ENCODE assay signal across 2 cellular contexts in the genomic region with DNA sequence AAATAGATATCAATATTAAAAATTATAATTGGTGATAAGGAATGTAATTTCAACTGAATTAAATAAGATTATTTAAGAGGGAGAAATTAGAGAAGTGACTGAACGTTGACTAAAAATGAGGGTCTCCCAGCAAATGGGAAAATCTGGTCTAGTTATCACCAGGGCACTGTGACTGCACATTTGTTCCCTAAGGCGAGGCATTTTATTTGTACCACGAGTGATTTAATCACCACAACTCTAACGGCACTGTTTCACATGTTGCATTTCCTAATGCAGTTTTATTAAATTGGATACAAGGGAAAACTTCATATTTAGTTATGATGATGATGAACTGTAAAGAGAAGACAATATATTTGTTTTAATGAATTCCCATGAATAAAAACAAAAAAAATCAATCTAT.
TF ChIP-seq lines count a peak whose summit lies in the region.

No MANE protein-coding gene starts in this region.

TF ChIP-seq in SK-N-SH, 30 proteins besides CTCF, POLR2A, EP300 and RAD21 (continued from another document):
- TF ChIP-seq ZBTB33 (IDR thresholded peaks at IDR 0.05; ENCODE audit: borderline replicate concordance, low read depth) (no peak), RXRA (IDR thresholded peaks at IDR 0.05; ENCODE audit: borderline replicate concordance, low read depth) (no peak), RCOR1 (IDR thresholded peaks at IDR 0.05; ENCODE audit: low read length) (peak; percentile 66; the same call in 1 of the 2 replicates)
- TF ChIP-seq, protein P1, sequence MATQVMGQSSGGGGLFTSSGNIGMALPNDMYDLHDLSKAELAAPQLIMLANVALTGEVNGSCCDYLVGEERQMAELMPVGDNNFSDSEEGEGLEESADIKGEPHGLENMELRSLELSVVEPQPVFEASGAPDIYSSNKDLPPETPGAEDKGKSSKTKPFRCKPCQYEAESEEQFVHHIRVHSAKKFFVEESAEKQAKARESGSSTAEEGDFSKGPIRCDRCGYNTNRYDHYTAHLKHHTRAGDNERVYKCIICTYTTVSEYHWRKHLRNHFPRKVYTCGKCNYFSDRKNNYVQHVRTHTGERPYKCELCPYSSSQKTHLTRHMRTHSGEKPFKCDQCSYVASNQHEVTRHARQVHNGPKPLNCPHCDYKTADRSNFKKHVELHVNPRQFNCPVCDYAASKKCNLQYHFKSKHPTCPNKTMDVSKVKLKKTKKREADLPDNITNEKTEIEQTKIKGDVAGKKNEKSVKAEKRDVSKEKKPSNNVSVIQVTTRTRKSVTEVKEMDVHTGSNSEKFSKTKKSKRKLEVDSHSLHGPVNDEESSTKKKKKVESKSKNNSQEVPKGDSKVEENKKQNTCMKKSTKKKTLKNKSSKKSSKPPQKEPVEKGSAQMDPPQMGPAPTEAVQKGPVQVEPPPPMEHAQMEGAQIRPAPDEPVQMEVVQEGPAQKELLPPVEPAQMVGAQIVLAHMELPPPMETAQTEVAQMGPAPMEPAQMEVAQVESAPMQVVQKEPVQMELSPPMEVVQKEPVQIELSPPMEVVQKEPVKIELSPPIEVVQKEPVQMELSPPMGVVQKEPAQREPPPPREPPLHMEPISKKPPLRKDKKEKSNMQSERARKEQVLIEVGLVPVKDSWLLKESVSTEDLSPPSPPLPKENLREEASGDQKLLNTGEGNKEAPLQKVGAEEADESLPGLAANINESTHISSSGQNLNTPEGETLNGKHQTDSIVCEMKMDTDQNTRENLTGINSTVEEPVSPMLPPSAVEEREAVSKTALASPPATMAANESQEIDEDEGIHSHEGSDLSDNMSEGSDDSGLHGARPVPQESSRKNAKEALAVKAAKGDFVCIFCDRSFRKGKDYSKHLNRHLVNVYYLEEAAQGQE (IDR thresholded peaks at IDR 0.05; ENCODE audit: low read depth, low read length) = no peak
- TF ChIP-seq, protein P2, sequence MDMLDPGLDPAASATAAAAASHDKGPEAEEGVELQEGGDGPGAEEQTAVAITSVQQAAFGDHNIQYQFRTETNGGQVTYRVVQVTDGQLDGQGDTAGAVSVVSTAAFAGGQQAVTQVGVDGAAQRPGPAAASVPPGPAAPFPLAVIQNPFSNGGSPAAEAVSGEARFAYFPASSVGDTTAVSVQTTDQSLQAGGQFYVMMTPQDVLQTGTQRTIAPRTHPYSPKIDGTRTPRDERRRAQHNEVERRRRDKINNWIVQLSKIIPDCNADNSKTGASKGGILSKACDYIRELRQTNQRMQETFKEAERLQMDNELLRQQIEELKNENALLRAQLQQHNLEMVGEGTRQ (IDR thresholded peaks at IDR 0.05; ENCODE audit: borderline replicate concordance, low read depth, low read length) = no peak

TF ChIP-seq in SK-N-SH treated with all-trans-retinoic acid at 6 μM for 48 hours, 23 proteins besides CTCF, POLR2A, EP300 and RAD21 (continued from another document):
- TF ChIP-seq, protein P3, sequence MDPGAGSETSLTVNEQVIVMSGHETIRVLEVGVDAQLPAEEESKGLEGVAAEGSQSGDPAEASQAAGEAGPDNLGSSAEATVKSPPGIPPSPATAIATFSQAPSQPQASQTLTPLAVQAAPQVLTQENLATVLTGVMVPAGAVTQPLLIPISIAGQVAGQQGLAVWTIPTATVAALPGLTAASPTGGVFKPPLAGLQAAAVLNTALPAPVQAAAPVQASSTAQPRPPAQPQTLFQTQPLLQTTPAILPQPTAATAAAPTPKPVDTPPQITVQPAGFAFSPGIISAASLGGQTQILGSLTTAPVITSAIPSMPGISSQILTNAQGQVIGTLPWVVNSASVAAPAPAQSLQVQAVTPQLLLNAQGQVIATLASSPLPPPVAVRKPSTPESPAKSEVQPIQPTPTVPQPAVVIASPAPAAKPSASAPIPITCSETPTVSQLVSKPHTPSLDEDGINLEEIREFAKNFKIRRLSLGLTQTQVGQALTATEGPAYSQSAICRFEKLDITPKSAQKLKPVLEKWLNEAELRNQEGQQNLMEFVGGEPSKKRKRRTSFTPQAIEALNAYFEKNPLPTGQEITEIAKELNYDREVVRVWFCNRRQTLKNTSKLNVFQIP (CRISPR knock-in tag; IDR thresholded peaks at IDR 0.05; ENCODE audit: borderline replicate concordance, low read depth) = no peak
- TF ChIP-seq ARNTL (CRISPR knock-in tag; IDR thresholded peaks at IDR 0.05; ENCODE audit: borderline replicate concordance, low read depth) = no peak
- no peak for TF ChIP-seq SNAI2 (CRISPR knock-in tag; IDR thresholded peaks at IDR 0.05)
- TF ChIP-seq OSR1 (CRISPR knock-in tag; IDR thresholded peaks at IDR 0.05) = no peak
- TF ChIP-seq PATZ1 (CRISPR knock-in tag; IDR thresholded peaks at IDR 0.05; ENCODE audit: borderline replicate concordance) = no peak
- TF ChIP-seq CREB5 (CRISPR knock-in tag; IDR thresholded peaks at IDR 0.05; ENCODE audit: low read depth) = no peak
- no peak for TF ChIP-seq PPARA (CRISPR knock-in tag; IDR thresholded peaks at IDR 0.05; ENCODE audit: borderline replicate concordance)
